Comparison of ENCODE assay signal across 18 cellular contexts in genomic region chr21:42051788-42052187, GRCh38. TPM values are rescaled to one million over a fixed set of nuclear protein-coding genes. Genes with fewer than 3 reads are reported as not detected.
A peak's percentile ranks its signal among the peaks of the same experiment; 100 is the strongest.
DNase-seq lines count a peak whose midpoint lies in the region; ATAC-seq, FAIRE-seq and TF ChIP-seq lines count a peak whose summit lies in the region.
"Had no signal": no experiment of that assay in that cellular context is flagged by ENCODE, and none has a peak within 500 bp of the region (broad histone marks: within the 10 kb centered on the region; RNA-seq: fewer than 3 reads in every experiment).

No MANE protein-coding gene starts in this region.

- no peak for TF ChIP-seq POLR2A in K562 (conservative IDR thresholded peaks at IDR 0.05)

- H3K79me2 ChIP-seq in K562 (ENCODE audit: control insufficient read depth, insufficient read depth, low read length), result no peaks in the 10 kb centered on the region

- peaks cover 60 to 80% of the 10 kb centered on the region in 2 experiments for H3K27me3 ChIP-seq in K562 (ENCODE audit: control insufficient read depth in 2 of 2, insufficient read depth in 2 of 2, low read length in 2 of 2)

- in situ Hi-C loops in K562 (cut with MboI), result no loop called here

- peaks cover 10% of the 10 kb centered on the region for H4K20me1 ChIP-seq in K562 (replicated peaks; ENCODE audit: control insufficient read depth, insufficient read depth, low read length)

- CTCF ChIA-PET in activated CD8-positive, alpha-beta T cell treated with anti-CD3 and anti-CD28 coated beads, Interleukin-2, amount 10 ng/mL, durations not matched to agents 7 days and 5 days (lab: Charles Lee), result no interaction called here
- CTCF ChIA-PET in activated CD8-positive, alpha-beta T cell treated with anti-CD3 and anti-CD28 coated beads for 36 hours (lab: Charles Lee), result interaction anchor here (1.2 kb wide), 1 partner anchor 12 kb away, joined by 4 read pairs; no protein-coding TSS in a partner anchor
- CTCF ChIA-PET in K562 (lab: Yijun Ruan, JAX; ENCODE audit: low intra/inter-chr PET ratio), result no interaction called here

- peaks cover 19% of the 10 kb centered on the region for H3K27me3 Mint-ChIP-seq in activated CD8-positive, alpha-beta T cell treated with anti-CD3 and anti-CD28 coated beads, Interleukin-2, amount 10 ng/mL, durations not matched to agents 7 days and 5 days (ENCODE audit: low read depth)
- no peaks in the 10 kb centered on the region for H3K27me3 Mint-ChIP-seq in activated CD8-positive, alpha-beta T cell treated with anti-CD3 and anti-CD28 coated beads for 36 hours

- POLR2A ChIA-PET in activated CD8-positive, alpha-beta T cell treated with anti-CD3 and anti-CD28 coated beads, Interleukin-2, amount 10 ng/mL, durations not matched to agents 7 days and 5 days (lab: Charles Lee), result interaction anchor here (0.7 kb wide), 1 partner anchor 12 kb away, joined by 3 read pairs; no protein-coding TSS in a partner anchor
- POLR2A ChIA-PET in activated CD8-positive, alpha-beta T cell treated with anti-CD3 and anti-CD28 coated beads for 36 hours (lab: Charles Lee), result no interaction called here
- POLR2A ChIA-PET in K562 (lab: Yijun Ruan, JAX), result no interaction called here

- H3K27ac Mint-ChIP-seq in activated CD8-positive, alpha-beta T cell treated with anti-CD3 and anti-CD28 coated beads, Interleukin-2, amount 10 ng/mL, durations not matched to agents 7 days and 5 days, result no peak overlapping the region
- H3K27ac Mint-ChIP-seq in activated CD8-positive, alpha-beta T cell treated with anti-CD3 and anti-CD28 coated beads for 36 hours, result no peak overlapping the region

- H3K4me3 ChIP-seq in K562, result no peak overlapping the region

- no peaks in the 10 kb centered on the region for H3K9me3 ChIP-seq in K562 (replicated peaks; ENCODE audit: control insufficient read depth, insufficient read depth, low read depth, low read length)

- no peaks in the 10 kb centered on the region for H3K36me3 Mint-ChIP-seq in activated CD8-positive, alpha-beta T cell treated with anti-CD3 and anti-CD28 coated beads, Interleukin-2, amount 10 ng/mL, durations not matched to agents 7 days and 5 days (ENCODE audit: low read depth)
- no peaks in the 10 kb centered on the region for H3K36me3 Mint-ChIP-seq in activated CD8-positive, alpha-beta T cell treated with anti-CD3 and anti-CD28 coated beads for 36 hours (ENCODE audit: low read depth)

- TF ChIP-seq RAD21 in K562 (CRISPR knock-in tag; conservative IDR thresholded peaks at IDR 0.05 in 1 of 2, IDR thresholded peaks at IDR 0.05 in 1 of 2), result no peak

- peak; percentile 67 for ATAC-seq in activated CD8-positive, alpha-beta T cell treated with anti-CD3 and anti-CD28 coated beads, Interleukin-2, amount 10 ng/mL, durations not matched to agents 7 days and 5 days
- no peak for ATAC-seq in activated CD8-positive, alpha-beta T cell treated with anti-CD3 and anti-CD28 coated beads for 36 hours
- peak; percentile 81 for ATAC-seq in K562
- ATAC-seq in GM21723 (IDR thresholded peaks at IDR 0.05; ENCODE audit: unreplicated experiment), result no peak

- no peaks in the 10 kb centered on the region for H3K9me3 Mint-ChIP-seq in activated CD8-positive, alpha-beta T cell treated with anti-CD3 and anti-CD28 coated beads, Interleukin-2, amount 10 ng/mL, durations not matched to agents 7 days and 5 days (ENCODE audit: insufficient read depth)
- no peaks in the 10 kb centered on the region for H3K9me3 Mint-ChIP-seq in activated CD8-positive, alpha-beta T cell treated with anti-CD3 and anti-CD28 coated beads for 36 hours

- TF ChIP-seq EP300 in K562 (IDR thresholded peaks at IDR 0.05; ENCODE audit: low read length), result peak; percentile 84

- peak; percentile 88 for FAIRE-seq in K562 (lab: Jason Lieb, UNC)
- FAIRE-seq: HTR-8/SVneo had no signal

- no peaks in the 10 kb centered on the region for H3K36me3 ChIP-seq in K562 (ENCODE audit: control insufficient read depth, insufficient read depth, low read length)

- peaks cover 3 to 11% of the 10 kb centered on the region in 2 experiments; a peak in 4 of 5 replicates for H3K4me1 ChIP-seq in K562 (replicated peaks in 1 of 2; ENCODE audit: control insufficient read depth in 2 of 2, insufficient read depth in 2 of 2, low read length in 2 of 2)

- TF ChIP-seq CTCF in activated CD8-positive, alpha-beta T cell treated with anti-CD3 and anti-CD28 coated beads for 36 hours (IDR thresholded peaks at IDR 0.05), result no peak
- TF ChIP-seq CTCF in K562 (IDR thresholded peaks at IDR 0.05 in 2 of 3, conservative IDR thresholded peaks at IDR 0.05 in 1 of 3; ENCODE audit: insufficient read depth in 2 of 3, low read depth in 1 of 3, low read length in 3 of 3), result no peak

- WGBS in K562 (ENCODE audit: insufficient coverage, low coverage, missing lambda C conversion rate), result 1% methylated on average over 9 of the region's 9 CpGs

- no peak overlapping the region; a peak in 1 of 4 replicates for H3K9ac ChIP-seq in K562 (ENCODE audit: insufficient read depth in 1 of 2, low read depth in 2 of 2, low read length in 2 of 2)
- H3K9ac ChIP-seq: KMS-11 had no signal

- intact Hi-C loops in activated CD8-positive, alpha-beta T cell treated with anti-CD3 and anti-CD28 coated beads for 36 hours (cut with micrococcal nuclease), result no loop called here
- intact Hi-C loops in K562 (cut with micrococcal nuclease) (no loop called here), posterior vena cava (cut with DNase I) (no loop called here)

- no peak overlapping the region for H2AFZ ChIP-seq in K562 (ENCODE audit: low read depth, low read length)

- no peaks in the 10 kb centered on the region for H3K9me1 ChIP-seq in K562 (ENCODE audit: control insufficient read depth, insufficient read depth, low read length)

- H3K27ac ChIP-seq in K562 (ENCODE audit: extremely low read depth, low read depth, low read length), result no peak overlapping the region
- H3K27ac ChIP-seq: 22Rv1, KMS-11 had no signal

- peak overlapping the region; percentile 9 for H3K4me3 Mint-ChIP-seq in activated CD8-positive, alpha-beta T cell treated with anti-CD3 and anti-CD28 coated beads, Interleukin-2, amount 10 ng/mL, durations not matched to agents 7 days and 5 days
- no peak overlapping the region for H3K4me3 Mint-ChIP-seq in activated CD8-positive, alpha-beta T cell treated with anti-CD3 and anti-CD28 coated beads for 36 hours

- H3K4me1 Mint-ChIP-seq in activated CD8-positive, alpha-beta T cell treated with anti-CD3 and anti-CD28 coated beads, Interleukin-2, amount 10 ng/mL, durations not matched to agents 7 days and 5 days (ENCODE audit: low read depth), result peaks cover 15% of the 10 kb centered on the region
- H3K4me1 Mint-ChIP-seq in activated CD8-positive, alpha-beta T cell treated with anti-CD3 and anti-CD28 coated beads for 36 hours (ENCODE audit: low read depth), result peaks cover 6% of the 10 kb centered on the region

- H3K4me2 ChIP-seq in K562 (ENCODE audit: insufficient read depth, low read length), result no peak overlapping the region; the same call in 1 of the 2 replicates
- H3K4me2 ChIP-seq: KMS-11 had no signal

- no TSS peak for BruUV-seq in K562 (replicated peaks; lab: Mats Ljungman, UMichigan)

- DNase-seq in activated CD8-positive, alpha-beta T cell treated with anti-CD3 and anti-CD28 coated beads, Interleukin-2, amount 10 ng/mL, durations not matched to agents 7 days and 5 days, result peak; percentile 37
- no peak for DNase-seq in activated CD8-positive, alpha-beta T cell treated with anti-CD3 and anti-CD28 coated beads for 36 hours
- DNase-seq in OCI-M1 (lab: John Stamatoyannopoulos, UW), result peak; percentile 96
- DNase-seq in K562 (ENCODE audit: extremely low read depth in 1 of 4, low spot score in 3 of 4), result peak; percentile 71 to 80 (median 77)
- peak; percentile 31 for DNase-seq in posterior vena cava (ENCODE audit: low spot score)
- no peak for DNase-seq in stimulated activated CD4-positive, alpha-beta T cell treated with anti-CD3 and anti-CD28 coated beads, Interleukin-4, amount 100 ng/mL, for 4 hours
- DNase-seq in cerebellum (ENCODE audit: low spot score), result no peak
- DNase-seq: C1 segment of cervical spinal cord, EL, HCEC 1CT, MM.1S, NCI-H1417, NCI-H2029, NCI-H510A treated with DMSO at 0.1 percent for 48 hours had no signal

RNA-seq across cellular contexts. Expression of gene UMODL1, which starts 19.3 kb away (rescaled TPM):
- not detected for total RNA-seq in activated CD8-positive, alpha-beta T cell treated with anti-CD3 and anti-CD28 coated beads, Interleukin-2, amount 10 ng/mL, durations not matched to agents 7 days and 5 days
- not detected for total RNA-seq in activated CD8-positive, alpha-beta T cell treated with anti-CD3 and anti-CD28 coated beads for 36 hours
- not detected in 2 replicates for total RNA-seq in K562 (2011; cell fraction: chromatin; rRNA removed; ENCODE audit: low replicate concordance)
- total RNA-seq in K562 (2011; cell fraction: nucleolus; rRNA removed), result not detected in 2 replicates
- not detected in 2 replicates for total RNA-seq in K562 (2011; cell fraction: nucleoplasm; rRNA removed)
- total RNA-seq in K562 (2014; rRNA removed) (not detected in 2 replicates), K562 (2014; rRNA removed; fragmentation: Illumina TruSeq; extraction: Trizol) (not detected in 2 replicates), K562 (2015; rRNA removed; fragmentation: Illumina TruSeq; extraction: Trizol) (not detected in 2 replicates), K562 (2021) (not detected in 2 replicates), posterior vena cava (not detected), cerebellum (0.09 TPM)
- polyA plus RNA-seq in K562 (2011; rRNA removed) (not detected in 2 replicates), K562 (2014; fragmentation: Illumina TruSeq; extraction: Trizol) (not detected in 2 replicates), K562 (2014; fragmentation: Nextera tagmentation; extraction: Ambion mirVana) (not detected), K562 (2014; rRNA removed) (not detected in 2 replicates)
- polyA plus RNA-seq in K562 (2011; cell fraction: cytosol; rRNA removed), result not detected in 2 replicates
- polyA plus RNA-seq in K562 (2011; cell fraction: nucleus; rRNA removed), result not detected in 2 replicates
- polyA plus RNA-seq in K562 (2012), result not detected in 2 replicates
- polyA minus RNA-seq in K562 (2011; rRNA and poly(A)+ RNA removed), result not detected in 2 replicates
- polyA minus RNA-seq in K562 (2011; cell fraction: cytosol; rRNA and poly(A)+ RNA removed), result not detected in 2 replicates
- not detected in 2 replicates for polyA minus RNA-seq in K562 (2011; cell fraction: nucleus; rRNA and poly(A)+ RNA removed)

RNA-seq across cellular contexts. Expression of gene ZBTB21, which starts 41.6 kb away (rescaled TPM):
- total RNA-seq in activated CD8-positive, alpha-beta T cell treated with anti-CD3 and anti-CD28 coated beads, Interleukin-2, amount 10 ng/mL, durations not matched to agents 7 days and 5 days, result 10 to 100 TPM; 19.5 to 23.6 TPM
- total RNA-seq in activated CD8-positive, alpha-beta T cell treated with anti-CD3 and anti-CD28 coated beads for 36 hours, result 10 to 100 TPM; 29.6 to 29.7 TPM
- 6.9 and 28.9 TPM in 2 replicates for total RNA-seq in K562 (2011; cell fraction: chromatin; rRNA removed; ENCODE audit: low replicate concordance)
- total RNA-seq in K562 (2011; cell fraction: nucleolus; rRNA removed), result 8.2 and 9.7 TPM in 2 replicates
- total RNA-seq in K562 (2011; cell fraction: nucleoplasm; rRNA removed), result 12.2 and 13.4 TPM in 2 replicates
- total RNA-seq in K562 (2014; rRNA removed) (7.4 and 8.6 TPM in 2 replicates), K562 (2014; rRNA removed; fragmentation: Illumina TruSeq; extraction: Trizol) (10.7 and 10.8 TPM in 2 replicates), K562 (2015; rRNA removed; fragmentation: Illumina TruSeq; extraction: Trizol) (10.4 and 10.7 TPM in 2 replicates), K562 (2021) (15.2 and 16.2 TPM in 2 replicates), posterior vena cava (10 to 100 TPM; 12.6 to 25.6 TPM), cerebellum (13.3 TPM)
- polyA plus RNA-seq in K562 (2011; rRNA removed) (8.7 and 10.7 TPM in 2 replicates), K562 (2014; fragmentation: Illumina TruSeq; extraction: Trizol) (8.4 and 11.4 TPM in 2 replicates), K562 (2014; fragmentation: Nextera tagmentation; extraction: Ambion mirVana) (1 to 10 TPM; 2.2 to 2.6 TPM), K562 (2014; rRNA removed) (3.8 and 5.6 TPM in 2 replicates)
- polyA plus RNA-seq in K562 (2011; cell fraction: cytosol; rRNA removed), result 4.6 and 5.2 TPM in 2 replicates
- 19.4 and 20.3 TPM in 2 replicates for polyA plus RNA-seq in K562 (2011; cell fraction: nucleus; rRNA removed)
- 5.3 and 6.4 TPM in 2 replicates for polyA plus RNA-seq in K562 (2012)
- polyA minus RNA-seq in K562 (2011; rRNA and poly(A)+ RNA removed), result 11.7 and 16.7 TPM in 2 replicates
- polyA minus RNA-seq in K562 (2011; cell fraction: cytosol; rRNA and poly(A)+ RNA removed), result 8.9 and 15.2 TPM in 2 replicates
- 9.0 and 19.4 TPM in 2 replicates for polyA minus RNA-seq in K562 (2011; cell fraction: nucleus; rRNA and poly(A)+ RNA removed)

Comparison
In these comparisons a context has a peak if more than half of its experiments do, and no peak if none do; other contexts are left out.
1. ATAC-seq: peak in activated CD8-positive, alpha-beta T cell treated with anti-CD3 and anti-CD28 coated beads, Interleukin-2, amount 10 ng/mL, durations not matched to agents 7 days and 5 days (single experiment) and K562 (single experiment); none in activated CD8-positive, alpha-beta T cell treated with anti-CD3 and anti-CD28 coated beads for 36 hours (single experiment) and GM21723 (single experiment).
2. DNase-seq: peak in activated CD8-positive, alpha-beta T cell treated with anti-CD3 and anti-CD28 coated beads, Interleukin-2, amount 10 ng/mL, durations not matched to agents 7 days and 5 days (single experiment), OCI-M1 (single experiment), K562 (4 of 4) and posterior vena cava (single experiment); none in activated CD8-positive, alpha-beta T cell treated with anti-CD3 and anti-CD28 coated beads for 36 hours (single experiment), stimulated activated CD4-positive, alpha-beta T cell treated with anti-CD3 and anti-CD28 coated beads, Interleukin-4, amount 100 ng/mL, for 4 hours (0 of 2) and cerebellum (single experiment).